ENCODE assay signal across 25 cellular contexts in genomic region chr1:107851418-107851817, GRCh38.
"Had no signal": no experiment of that assay in that cellular context is flagged by ENCODE, and none has a peak within 500 bp of the region (broad histone marks: within the 10 kb centered on the region; RNA-seq: fewer than 3 reads in every experiment).

No MANE protein-coding gene starts in this region.

- DNase-seq: activated CD4-positive, alpha-beta T cell treated with anti-CD3 and anti-CD28 coated beads for 48 hours; activated CD4-positive, alpha-beta T cell treated with anti-CD3 and anti-CD28 coated beads, Interleukin-2, amount 50 U/mL, for 4 hours; activated CD4-positive, CD25-positive, alpha-beta regulatory T cell treated with anti-CD3 and anti-CD28 coated beads, Interleukin-2, amount 50 U/mL, for 72 hours; activated CD8-positive, alpha-beta memory T cell treated with anti-CD3 and anti-CD28 coated beads, Interleukin-2, amount 50 U/mL, for 48 hours; activated CD8-positive, alpha-beta T cell treated with anti-CD3 and anti-CD28 coated beads, Interleukin-2, amount 10 ng/mL, durations not matched to agents 7 days and 5 days; activated naive CD4-positive, alpha-beta T cell treated with anti-CD3 and anti-CD28 coated beads, Interleukin-2, amount 50 U/mL, for 16 hours; activated naive CD8-positive, alpha-beta T cell treated with anti-CD3 and anti-CD28 coated beads, Interleukin-2, amount 10 ng/mL, durations not matched to agents 7 days and 5 days; activated T-cell treated with anti-CD3 and anti-CD28 coated beads, Interleukin-2, amount 50 U/mL, for 1 hour; aorta; caudate nucleus; KG1; MG63; MV-4-11; NCI-H1092 treated with DMSO at 0.1 percent for 48 hours; NCI-H1417 treated with DMSO at 0.1 percent for 48 hours; NCI-H1694; NCI-H2029; NCI-H2107; NCI-H524; Peyer's patch; SHP77 had no signal

- H3K27me3 ChIP-seq: breast epithelium, Peyer's patch, SJSA1 had no signal

- H3K4me3 Mint-ChIP-seq: activated CD8-positive, alpha-beta T cell treated with anti-CD3 and anti-CD28 coated beads, Interleukin-2, amount 10 ng/mL, durations not matched to agents 7 days and 5 days; activated naive CD8-positive, alpha-beta T cell treated with anti-CD3 and anti-CD28 coated beads, Interleukin-2, amount 10 ng/mL, durations not matched to agents 7 days and 5 days; T-helper 1 cell treated with Interleukin-12 subunit alpha and Interleukin-12 subunit beta and Interleukin-4 antibody, amounts not matched to agents 30 μg/mL and 1 μg/mL, for 36 hours had no signal

- H3K27me3 Mint-ChIP-seq: activated naive CD8-positive, alpha-beta T cell treated with anti-CD3 and anti-CD28 coated beads, Interleukin-2, amount 10 ng/mL, durations not matched to agents 7 days and 5 days had no signal

- ATAC-seq: activated CD8-positive, alpha-beta T cell treated with anti-CD3 and anti-CD28 coated beads, Interleukin-2, amount 10 ng/mL, durations not matched to agents 7 days and 5 days had no signal

- H3K27ac ChIP-seq: breast epithelium, Peyer's patch, RWPE1, SJSA1 had no signal

- H3K36me3 ChIP-seq: breast epithelium, MG63, Peyer's patch, SJSA1 had no signal

- H3K9me3 ChIP-seq: MG63, Peyer's patch, SJSA1 had no signal

- H3K4me3 ChIP-seq: breast epithelium, MG63, Peyer's patch, SJSA1 had no signal

- H3K27ac Mint-ChIP-seq: activated CD8-positive, alpha-beta T cell treated with anti-CD3 and anti-CD28 coated beads, Interleukin-2, amount 10 ng/mL, durations not matched to agents 7 days and 5 days; activated naive CD8-positive, alpha-beta T cell treated with anti-CD3 and anti-CD28 coated beads, Interleukin-2, amount 10 ng/mL, durations not matched to agents 7 days and 5 days; T-helper 1 cell treated with Interleukin-12 subunit alpha and Interleukin-12 subunit beta and Interleukin-4 antibody, amounts not matched to agents 30 μg/mL and 1 μg/mL, for 36 hours had no signal

- H3K4me1 ChIP-seq: breast epithelium, Peyer's patch, SJSA1 had no signal
